ENCODE assay signal across 8 cellular contexts in genomic region chr1:150161747-150162581, GRCh38. TPM values are rescaled to one million over a fixed set of nuclear protein-coding genes. Genes with fewer than 3 reads are reported as not detected.
DNase-seq lines count a peak whose midpoint lies in the region; ATAC-seq and TF ChIP-seq lines count a peak whose summit lies in the region.

No MANE protein-coding gene starts in this region.

- intact Hi-C loops in IMR-90 (cut with micrococcal nuclease) (no loop called here), MCF 10A (cut with micrococcal nuclease) (no loop called here)

- TF ChIP-seq CTCF in IMR-90 (conservative IDR thresholded peaks at IDR 0.05; ENCODE audit: low read depth, low read length) (0 out of 2 replicates have a peak, but pooled peaks have one; percentile 1), MCF 10A (IDR thresholded peaks at IDR 0.05; ENCODE audit: unreplicated experiment) (no peak)

- H3K27me3 ChIP-seq in IMR-90 (ENCODE audit: control insufficient read depth, insufficient read depth, low read length) (no peaks in the 10 kb centered on the region), mucosa of stomach (ENCODE audit: control insufficient read depth, insufficient read depth, low read length) (no peaks in the 10 kb centered on the region)

- POLR2A ChIA-PET in IMR-90 (lab: Charles Lee; ENCODE audit: unreplicated experiment): interaction anchor here (1.0 to 1.6 kb wide), 2 partner anchors 10 to 12 kb away, joined by 7 read pairs; partner anchors contain the start of gene PLEKHO1
- POLR2A ChIA-PET in MCF 10A (lab: Yijun Ruan, JAX): interaction anchor here (0.6 to 2.4 kb wide), 8 partner anchors 9 to 159 kb away, joined by 3 to 10 read pairs (median 4); partner anchors contain the start of gene VPS45

- DNase-seq in DMS79 (lab: John Stamatoyannopoulos, UW) (peak; percentile 36), IMR-90 (peak; percentile 49), MCF 10A (ENCODE audit: unreplicated experiment) (peak; percentile 24)
- DNase-seq in stimulated activated CD4-positive, alpha-beta T cell treated with anti-CD3 and anti-CD28 coated beads, Interleukin-15, amount 100 ng/mL, for 24 hours: no peak
- DNase-seq in activated CD4-positive, alpha-beta T cell treated with anti-CD3 and anti-CD28 coated beads for 48 hours: no peak

- peak overlapping the region; percentile 71 for H3K23ac ChIP-seq in IMR-90 (ENCODE audit: low read depth, low read length)

- peak overlapping the region; percentile 96 for H2AK5ac ChIP-seq in IMR-90 (ENCODE audit: low read depth, low read length)

- no peaks in the 10 kb centered on the region for H3K9me3 Mint-ChIP-seq in MCF 10A (ENCODE audit: unreplicated experiment)

- peak overlapping the region; percentile 91 to 94 for H4K8ac ChIP-seq in IMR-90 (ENCODE audit: low read depth in 2 of 2, low read length in 2 of 2)

- CTCF ChIA-PET in IMR-90 (lab: Yijun Ruan, JAX): interaction anchor here (0.5 to 1.6 kb wide), 3 partner anchors 88 to 317 kb away, joined by 3 to 6 read pairs (median 3); no protein-coding TSS in a partner anchor
- CTCF ChIA-PET in MCF 10A (lab: Yijun Ruan, JAX): interaction anchor here (0.5 to 13.7 kb wide), 9 partner anchors 10 to 353 kb away, joined by 3 to 223 read pairs (median 3); partner anchors contain the start of gene FALEC

- H3K27ac Mint-ChIP-seq in MCF 10A (ENCODE audit: low read depth, unreplicated experiment): no peak overlapping the region

- peak overlapping the region; percentile 93 for H4K91ac ChIP-seq in IMR-90 (ENCODE audit: insufficient read depth, low read depth, low read length)

- H3K27me3 Mint-ChIP-seq in MCF 10A (ENCODE audit: insufficient read depth, unreplicated experiment): no peaks in the 10 kb centered on the region

- H3K36me3 ChIP-seq in IMR-90 (ENCODE audit: control insufficient read depth, insufficient read depth, low read length) (peaks cover 30% of the 10 kb centered on the region), mucosa of stomach (ENCODE audit: control insufficient read depth, insufficient read depth, low read length) (no peaks in the 10 kb centered on the region)

- TF ChIP-seq RAD21 in IMR-90 (IDR thresholded peaks at IDR 0.05; ENCODE audit: low read length): no peak

- peak overlapping the region; percentile 75 for H2BK20ac ChIP-seq in IMR-90 (ENCODE audit: low read depth, low read length)

- ATAC-seq in IMR-90 (ENCODE audit: low read depth) (no peak), HG02938 (IDR thresholded peaks at IDR 0.05; ENCODE audit: unreplicated experiment) (no peak), GM19395 (IDR thresholded peaks at IDR 0.05; ENCODE audit: unreplicated experiment) (no peak)

- peak overlapping the region; percentile 76 for H2BK120ac ChIP-seq in IMR-90 (ENCODE audit: low read depth, low read length)

- peak overlapping the region; percentile 93 for H2BK5ac ChIP-seq in IMR-90 (ENCODE audit: low read depth, low read length, poor library complexity, severe bottlenecking)

- H3K9me3 ChIP-seq in IMR-90 (ENCODE audit: control insufficient read depth, insufficient read depth, low read length) (no peaks in the 10 kb centered on the region), mucosa of stomach (ENCODE audit: control insufficient read depth, low read length) (no peaks in the 10 kb centered on the region)

- BruUV-seq in IMR-90 (replicated peaks; lab: Mats Ljungman, UMichigan): no TSS peak
- BruUV-seq in MCF 10A (replicated peaks; lab: Mats Ljungman, UMichigan): no TSS peak

- peak overlapping the region; percentile 93 for H3K27ac ChIP-seq in IMR-90 (ENCODE audit: insufficient read depth, low read length)

- peak; percentile 33; the same call in 1 of the 2 replicates for TF ChIP-seq POLR2A in IMR-90 (IDR thresholded peaks at IDR 0.05; ENCODE audit: low read depth, low read length)

- peak overlapping the region; percentile 80 for H3K14ac ChIP-seq in IMR-90 (replicated peaks; ENCODE audit: low read depth, low read length)

- H3K9ac ChIP-seq in IMR-90 (ENCODE audit: low read depth, low read length) (peak overlapping the region; percentile 90), mucosa of stomach (ENCODE audit: low read length) (peak overlapping the region; percentile 69)

- H3K79me1 ChIP-seq in IMR-90 (ENCODE audit: low read depth in 1 of 2, low read length in 2 of 2): peaks cover 7 to 54% of the 10 kb centered on the region in 2 experiments; a peak in 3 of 4 replicates

- peak overlapping the region; percentile 89 for H3K4ac ChIP-seq in IMR-90 (ENCODE audit: low read depth, low read length)

- peak overlapping the region; percentile 87 for H3K18ac ChIP-seq in IMR-90 (ENCODE audit: low read depth, low read length)

- peak overlapping the region; percentile 68; the same call in 1 of the 2 replicates for H3K4me2 ChIP-seq in IMR-90 (ENCODE audit: low read depth, low read length)

- H3K56ac ChIP-seq in IMR-90 (ENCODE audit: extremely low read depth, insufficient read depth, low read length): peak overlapping the region; percentile 99

- dilution Hi-C loops in IMR-90 (cut with HindIII; ENCODE audit: low sequenced_read_pairs, unreplicated experiment): no loop called here

- H3K9me1 ChIP-seq in IMR-90 (ENCODE audit: insufficient read depth, low read length): peaks cover 38% of the 10 kb centered on the region

- in situ Hi-C loops in IMR-90 (cut with MboI; ENCODE audit: low sequenced_read_pairs): no loop called here

- no peak overlapping the region for H3K4me3 Mint-ChIP-seq in MCF 10A (ENCODE audit: unreplicated experiment)

- H3K4me1 Mint-ChIP-seq in MCF 10A (ENCODE audit: insufficient read depth, unreplicated experiment): peaks cover 14% of the 10 kb centered on the region

- H3K4me1 ChIP-seq in IMR-90 (ENCODE audit: control insufficient read depth, insufficient read depth, low read length) (peaks cover 52% of the 10 kb centered on the region), mucosa of stomach (ENCODE audit: control insufficient read depth, insufficient read depth, low read length) (peaks cover 38% of the 10 kb centered on the region)

- H2BK15ac ChIP-seq in IMR-90 (ENCODE audit: low read depth, low read length): peak overlapping the region; percentile 97

- peak overlapping the region; percentile 76 for H2AFZ ChIP-seq in IMR-90 (replicated peaks; ENCODE audit: low read length, poor library complexity)

- peak overlapping the region; percentile 74 for H4K5ac ChIP-seq in IMR-90 (ENCODE audit: low read depth, low read length)

- H4K20me1 ChIP-seq in IMR-90 (ENCODE audit: insufficient read depth, low read length): peaks cover 14% of the 10 kb centered on the region

- no peaks in the 10 kb centered on the region for H3K36me3 Mint-ChIP-seq in MCF 10A (ENCODE audit: insufficient read depth, unreplicated experiment)

- H2AK9ac ChIP-seq in IMR-90 (replicated peaks; ENCODE audit: low read depth, low read length, poor library complexity): peak overlapping the region; percentile 35

- no peak overlapping the region for H3K4me3 ChIP-seq in IMR-90 (ENCODE audit: insufficient read depth, low read depth, low read length)
- H3K4me3 ChIP-seq in mucosa of stomach (ENCODE audit: low read length): peak overlapping the region; percentile 4

- WGBS in IMR-90 (ENCODE audit: extremely low coverage in 2 of 2, insufficient read length in 1 of 2), 2 experiments: 65% methylated on average over 4 of the region's 9 CpGs; no CpG with 5 or more reads in 1 of the 2 experiments

TF ChIP-seq in IMR-90, 13 proteins besides CTCF, POLR2A, EP300 and RAD21:
- TF ChIP-seq ELK1 (IDR thresholded peaks at IDR 0.05; ENCODE audit: borderline replicate concordance, low read depth, low read length) (no peak), BHLHE40 (IDR thresholded peaks at IDR 0.05; ENCODE audit: low read depth, low read length) (no peak), RCOR1 (IDR thresholded peaks at IDR 0.05; ENCODE audit: insufficient replicate concordance, low read length) (no peak), NFE2L2 (IDR thresholded peaks at IDR 0.05; ENCODE audit: low read depth, low read length) (no peak), MAFK (IDR thresholded peaks at IDR 0.05; ENCODE audit: low read depth, low read length) (no peak), MXI1 (IDR thresholded peaks at IDR 0.05; ENCODE audit: borderline replicate concordance, low read depth, low read length) (no peak), USF2 (IDR thresholded peaks at IDR 0.05; ENCODE audit: low read depth, low read length) (no peak), FOS (IDR thresholded peaks at IDR 0.05; ENCODE audit: low read depth, low read length) (no peak), CHD1 (IDR thresholded peaks at IDR 0.05; ENCODE audit: low read depth, low read length) (no peak), CEBPB (IDR thresholded peaks at IDR 0.05; ENCODE audit: low read depth, low read length) (no peak), RFX5 (IDR thresholded peaks at IDR 0.05; ENCODE audit: low read depth, low read length) (no peak), MAZ (IDR thresholded peaks at IDR 0.05; ENCODE audit: borderline replicate concordance, low read depth, low read length) (no peak)
TF ChIP-seq in IMR-90: peak in this region for 0.

RNA-seq across cellular contexts. Expression of gene PLEKHO1, which starts 12.2 kb away (rescaled TPM):
- total RNA-seq in IMR-90 (2012; rRNA removed) (51.4 and 53.3 TPM in 2 replicates), MCF 10A (2022) (1.9 and 5.2 TPM in 2 replicates)
- polyA plus RNA-seq in IMR-90 (2012; rRNA removed): 50.4 and 56.0 TPM in 2 replicates
- 53.4 and 59.2 TPM in 2 replicates for polyA plus RNA-seq in IMR-90 (2012; cell fraction: cytosol; rRNA removed)
- 71.0 and 87.7 TPM in 2 replicates for polyA plus RNA-seq in IMR-90 (2012; cell fraction: nucleus; rRNA removed; ENCODE audit: low replicate concordance)

Comparison
In these comparisons a context has a peak if more than half of its experiments do, and no peak if none do; other contexts are left out.
1. DNase-seq: peak in DMS79 (single experiment), IMR-90 (single experiment) and MCF 10A (single experiment); none in stimulated activated CD4-positive, alpha-beta T cell treated with anti-CD3 and anti-CD28 coated beads, Interleukin-15, amount 100 ng/mL, for 24 hours (single experiment) and activated CD4-positive, alpha-beta T cell treated with anti-CD3 and anti-CD28 coated beads for 48 hours (single experiment).